ENCODE assay signal across 1 cellular context in genomic region chr14:34843011-34843554, GRCh38.
TF ChIP-seq lines count a peak whose summit lies in the region.

No MANE protein-coding gene starts in this region.

TF ChIP-seq in HEK293, 187 proteins besides CTCF, POLR2A, EP300 and RAD21 (continued from another document and continues in another):
- TF ChIP-seq PRDM6 (tag by site-specific recombination; IDR thresholded peaks at IDR 0.05) (no peak), ZNF561 (tag by site-specific recombination; IDR thresholded peaks at IDR 0.05; ENCODE audit: borderline replicate concordance) (no peak), ZNF610 (tag by site-specific recombination; IDR thresholded peaks at IDR 0.05; ENCODE audit: borderline replicate concordance) (no peak), TSHZ1 (tag by site-specific recombination; IDR thresholded peaks at IDR 0.05; ENCODE audit: borderline replicate concordance) (no peak), ZNF785 (tag by site-specific recombination; IDR thresholded peaks at IDR 0.05) (no peak), ZNF10 (tag by site-specific recombination; IDR thresholded peaks at IDR 0.05) (no peak), ZSCAN16 (tag by site-specific recombination; IDR thresholded peaks at IDR 0.05) (no peak), ZNF521 (tag by site-specific recombination; IDR thresholded peaks at IDR 0.05) (no peak), SETDB1 (IDR thresholded peaks at IDR 0.05; ENCODE audit: insufficient read length, low read length) (no peak), PBX3 (CRISPR knock-in tag; IDR thresholded peaks at IDR 0.05) (no peak), ZNF626 (tag by site-specific recombination; IDR thresholded peaks at IDR 0.05) (no peak), ZNF248 (tag by site-specific recombination; IDR thresholded peaks at IDR 0.05) (no peak), ZNF404 (tag by site-specific recombination; IDR thresholded peaks at IDR 0.05) (no peak), KLF10 (tag by site-specific recombination; IDR thresholded peaks at IDR 0.05) (no peak), ZNF19 (tag by site-specific recombination; IDR thresholded peaks at IDR 0.05; ENCODE audit: low read depth) (no peak), ZNF311 (tag by site-specific recombination; IDR thresholded peaks at IDR 0.05; ENCODE audit: borderline replicate concordance) (no peak), ZNF302 (tag by site-specific recombination; IDR thresholded peaks at IDR 0.05; ENCODE audit: low read depth) (no peak), ZNF18 (tag by site-specific recombination; IDR thresholded peaks at IDR 0.05) (peak; percentile 23; the same call in 1 of the 2 replicates), ZNF548 (tag by site-specific recombination; IDR thresholded peaks at IDR 0.05) (no peak), ZNF701 (tag by site-specific recombination; IDR thresholded peaks at IDR 0.05) (no peak), ZBTB48 (tag by site-specific recombination; IDR thresholded peaks at IDR 0.05) (peak; percentile 61; the same call in 1 of the 2 replicates), ZNF138 (tag by site-specific recombination; IDR thresholded peaks at IDR 0.05; ENCODE audit: borderline replicate concordance) (no peak), ZXDB (tag by site-specific recombination; IDR thresholded peaks at IDR 0.05) (no peak), REPIN1 (tag by site-specific recombination; IDR thresholded peaks at IDR 0.05; ENCODE audit: low read depth) (no peak), ZNF692 (tag by site-specific recombination; IDR thresholded peaks at IDR 0.05) (no peak), ZNF292 (tag by site-specific recombination; IDR thresholded peaks at IDR 0.05; ENCODE audit: borderline replicate concordance, low read depth) (no peak), ATF2 (tag by site-specific recombination; IDR thresholded peaks at IDR 0.05; ENCODE audit: low read depth) (no peak), ZNF280D (tag by site-specific recombination; IDR thresholded peaks at IDR 0.05) (no peak), ZNF629 (tag by site-specific recombination; IDR thresholded peaks at IDR 0.05) (peak; percentile 24; the same call in 1 of the 2 replicates), PRDM4 (tag by site-specific recombination; IDR thresholded peaks at IDR 0.05) (no peak), ZNF664 (tag by site-specific recombination; IDR thresholded peaks at IDR 0.05) (no peak), ZNF449 (tag by site-specific recombination; IDR thresholded peaks at IDR 0.05) (no peak), ZFP41 (tag by site-specific recombination; IDR thresholded peaks at IDR 0.05; ENCODE audit: borderline replicate concordance) (no peak), ZNF48 (tag by site-specific recombination; IDR thresholded peaks at IDR 0.05) (no peak), ZNF624 (tag by site-specific recombination; IDR thresholded peaks at IDR 0.05) (no peak), ZBTB17 (tag by site-specific recombination; IDR thresholded peaks at IDR 0.05) (peak; percentile 34; the same call in 1 of the 2 replicates), ZNF148 (tag by site-specific recombination; IDR thresholded peaks at IDR 0.05; ENCODE audit: borderline replicate concordance) (no peak), MYNN (tag by site-specific recombination; IDR thresholded peaks at IDR 0.05; ENCODE audit: borderline replicate concordance) (no peak)
